31 cellular contexts compared by ENCODE assay signal in genomic region chr11:124719534-124719933, GRCh38. TPM values are rescaled to one million over a fixed set of nuclear protein-coding genes. Genes with fewer than 3 reads are reported as not detected.
"Had no signal": no experiment of that assay in that cellular context is flagged by ENCODE, and none has a peak within 500 bp of the region (broad histone marks: within the 10 kb centered on the region; RNA-seq: fewer than 3 reads in every experiment).

No MANE protein-coding gene starts in this region.

- DNase-seq: activated CD4-positive, alpha-beta memory T cell treated with anti-CD3 and anti-CD28 coated beads, Interleukin-2, amount 10 ng/mL, durations not matched to agents 7 days and 5 days; activated CD4-positive, alpha-beta T cell treated with anti-CD3 and anti-CD28 coated beads for 36 hours; activated CD8-positive, alpha-beta memory T cell treated with anti-CD3 and anti-CD28 coated beads for 24 hours; activated CD8-positive, alpha-beta memory T cell treated with anti-CD3 and anti-CD28 coated beads, Interleukin-2, amount 10 ng/mL, durations not matched to agents 7 days and 5 days; activated CD8-positive, alpha-beta memory T cell treated with anti-CD3 and anti-CD28 coated beads, Interleukin-2, amount 50 U/mL, for 48 hours; activated gamma-delta T cell treated with Interleukin-2 at 50 U/mL for 16 hours; activated naive CD4-positive, alpha-beta T cell treated with anti-CD3 and anti-CD28 coated beads for 36 hours; adrenal gland; anterior cingulate cortex; brain microvascular endothelial cell; central memory CD4-positive, alpha-beta T cell; NCI-H1092 treated with DMSO at 0.1 percent for 48 hours; NCI-H1417; NCI-H187 treated with DMSO at 0.1 percent for 48 hours; NCI-H2081 treated with DMSO at 0.1 percent for 48 hours; NCI-H226; NCI-H446 treated with DMSO at 0.1 percent for 48 hours; NCI-H524; SHP77 treated with DMSO at 0.1 percent for 48 hours; SK-N-SH had no signal

- H3K9me3 ChIP-seq: adrenal gland, SJSA1, SK-N-SH had no signal

- H3K36me3 Mint-ChIP-seq: activated CD8-positive, alpha-beta memory T cell treated with anti-CD3 and anti-CD28 coated beads, Interleukin-2, amount 10 ng/mL, durations not matched to agents 7 days and 5 days had no signal

- H3K4me3 ChIP-seq: adrenal gland, K562, SJSA1 had no signal

- H3K9me3 Mint-ChIP-seq: activated CD4-positive, alpha-beta memory T cell treated with anti-CD3 and anti-CD28 coated beads, Interleukin-2, amount 10 ng/mL, durations not matched to agents 7 days and 5 days; activated naive CD4-positive, alpha-beta T cell treated with anti-CD3 and anti-CD28 coated beads for 36 hours; activated naive CD4-positive, alpha-beta T cell treated with anti-CD3 and anti-CD28 coated beads, Interleukin-2, amount 50 U/mL, for 72 hours; activated T-helper 2 cell treated with anti-CD3 and anti-CD28 coated beads, Interferon-gamma antibody, Interleukin-2, Interleukin-4, amounts not matched to agents 10 μg/mL and 5 μg/mL and 100 μg/mL, durations not matched to agents 14 hours and 24 hours and 36 hours; T-helper 1 cell treated with Interleukin-12 subunit alpha and Interleukin-12 subunit beta and Interleukin-4 antibody, amounts not matched to agents 30 μg/mL and 1 μg/mL, for 36 hours; T-helper 2 cell treated with Interferon-gamma antibody and Interleukin-4, amounts not matched to agents 5 μg/mL and 100 μg/mL, for 36 hours had no signal

- H3K27ac Mint-ChIP-seq: activated CD4-positive, alpha-beta memory T cell treated with anti-CD3 and anti-CD28 coated beads, Interleukin-2, amount 10 ng/mL, durations not matched to agents 7 days and 5 days; activated CD4-positive, alpha-beta T cell treated with anti-CD3 and anti-CD28 coated beads for 36 hours; activated CD8-positive, alpha-beta memory T cell treated with anti-CD3 and anti-CD28 coated beads, Interleukin-2, amount 10 ng/mL, durations not matched to agents 7 days and 5 days; activated naive CD4-positive, alpha-beta T cell treated with anti-CD3 and anti-CD28 coated beads for 36 hours; activated naive CD4-positive, alpha-beta T cell treated with anti-CD3 and anti-CD28 coated beads, Interleukin-2, amount 50 U/mL, for 72 hours; activated T-helper 2 cell treated with anti-CD3 and anti-CD28 coated beads, Interferon-gamma antibody, Interleukin-2, Interleukin-4, amounts not matched to agents 10 μg/mL and 5 μg/mL and 100 μg/mL, durations not matched to agents 14 hours and 24 hours and 36 hours; T-helper 1 cell treated with Interleukin-12 subunit alpha and Interleukin-12 subunit beta and Interleukin-4 antibody, amounts not matched to agents 30 μg/mL and 1 μg/mL, for 36 hours; T-helper 2 cell treated with Interferon-gamma antibody and Interleukin-4, amounts not matched to agents 5 μg/mL and 100 μg/mL, for 36 hours had no signal

- H3K9ac ChIP-seq: SK-N-SH had no signal

- ATAC-seq: activated CD4-positive, alpha-beta T cell treated with anti-CD3 and anti-CD28 coated beads for 36 hours; activated CD4-positive, CD25-positive, alpha-beta regulatory T cell treated with anti-CD3 and anti-CD28 coated beads, Interleukin-2, amount 50 U/mL, for 24 hours; activated CD8-positive, alpha-beta memory T cell treated with anti-CD3 and anti-CD28 coated beads, Interleukin-2, amount 10 ng/mL, durations not matched to agents 7 days and 5 days; activated naive CD4-positive, alpha-beta T cell treated with anti-CD3 and anti-CD28 coated beads, Interleukin-2, amount 50 U/mL, for 72 hours; K562; Panc1 had no signal

- H3K4me3 Mint-ChIP-seq: activated CD4-positive, alpha-beta memory T cell treated with anti-CD3 and anti-CD28 coated beads, Interleukin-2, amount 10 ng/mL, durations not matched to agents 7 days and 5 days; activated CD4-positive, alpha-beta T cell treated with anti-CD3 and anti-CD28 coated beads for 36 hours; activated CD8-positive, alpha-beta memory T cell treated with anti-CD3 and anti-CD28 coated beads, Interleukin-2, amount 10 ng/mL, durations not matched to agents 7 days and 5 days; activated naive CD4-positive, alpha-beta T cell treated with anti-CD3 and anti-CD28 coated beads for 36 hours; T-helper 1 cell treated with Interleukin-12 subunit alpha and Interleukin-12 subunit beta and Interleukin-4 antibody, amounts not matched to agents 30 μg/mL and 1 μg/mL, for 36 hours; T-helper 2 cell treated with Interferon-gamma antibody and Interleukin-4, amounts not matched to agents 5 μg/mL and 100 μg/mL, for 36 hours had no signal

- H3K27ac ChIP-seq: adrenal gland, brain microvascular endothelial cell, SJSA1 had no signal

- H3K4me2 ChIP-seq: SK-N-SH had no signal

- FAIRE-seq: K562, TTC549 had no signal

- H3K36me3 ChIP-seq: adrenal gland, brain microvascular endothelial cell, SJSA1 had no signal

RNA-seq across cellular contexts. Expression of gene VSIG2, which starts 32.5 kb away (rescaled TPM):
- total RNA-seq: activated CD4-positive, alpha-beta T cell treated with anti-CD3 and anti-CD28 coated beads for 36 hours; activated CD8-positive, alpha-beta memory T cell treated with anti-CD3 and anti-CD28 coated beads, Interleukin-2, amount 10 ng/mL, durations not matched to agents 7 days and 5 days; activated naive CD4-positive, alpha-beta T cell treated with anti-CD3 and anti-CD28 coated beads, Interleukin-2, amount 50 U/mL, for 72 hours; activated T-helper 2 cell treated with anti-CD3 and anti-CD28 coated beads, Interferon-gamma antibody, Interleukin-2, Interleukin-4, amounts not matched to agents 10 μg/mL and 5 μg/mL and 100 μg/mL, durations not matched to agents 14 hours and 24 hours and 36 hours; K562; M059J; RPMI7951; SJSA1 had no signal
- polyA plus RNA-seq: K562, SK-N-SH had no signal

RNA-seq across cellular contexts. Expression of gene ESAM, which starts 42.6 kb away (rescaled TPM):
- total RNA-seq: RPMI7951 had no signal
